ENCODE assay signal across 9 cellular contexts in the genomic region with DNA sequence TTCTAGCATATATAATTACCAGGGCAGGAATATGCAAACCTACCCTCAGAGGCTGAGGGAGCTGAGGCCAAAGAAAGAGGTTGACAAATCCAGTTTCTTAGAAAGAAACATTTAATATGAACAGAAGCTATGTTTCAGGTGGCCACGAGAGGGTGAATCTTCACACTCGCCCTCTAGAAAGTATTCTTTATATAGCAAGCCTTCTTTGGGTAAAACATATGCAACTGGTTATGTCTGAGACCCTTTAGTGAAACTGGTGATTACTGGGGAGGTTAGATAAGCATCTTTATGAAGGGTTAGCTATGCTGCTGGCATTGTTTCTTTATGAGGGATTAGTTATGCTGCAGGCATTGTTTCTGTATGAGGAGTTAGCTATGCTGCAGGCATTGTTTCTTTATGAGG. TPM values are rescaled to one million over a fixed set of nuclear protein-coding genes. Genes with fewer than 3 reads are reported as not detected.
DNase-seq lines count a peak whose midpoint lies in the region; ATAC-seq, FAIRE-seq and TF ChIP-seq lines count a peak whose summit lies in the region.
"Had no signal": no experiment of that assay in that cellular context is flagged by ENCODE, and none has a peak within 500 bp of the region (broad histone marks: within the 10 kb centered on the region; RNA-seq: fewer than 3 reads in every experiment).

No MANE protein-coding gene starts in this region.

- no peak overlapping the region for H3K4me3 ChIP-seq in AG04450 (ENCODE audit: low read depth, low read length)

- DNase-seq in AG04450 (ENCODE audit: low read depth, low spot score) (no peak), RCC 7860 (ENCODE audit: low spot score) (no peak), head of caudate nucleus (peak in 30 of 42 donors; percentile 5 to 69 (median 32))
- DNase-seq in stimulated activated naive CD4-positive, alpha-beta T cell (lab: John Stamatoyannopoulos, UW) = no peak
- DNase-seq in effector CD8-positive, alpha-beta T cell (lab: John Stamatoyannopoulos, UW) = no peak
- DNase-seq: activated CD4-positive, alpha-beta T cell treated with anti-CD3 and anti-CD28 coated beads for 36 hours had no signal

- intact Hi-C loops in head of caudate nucleus (cut with DNase I) = no loop called here

- peak; percentile 35 for TF ChIP-seq CTCF in AG04450 (IDR thresholded peaks at IDR 0.05; ENCODE audit: low read depth, low read length)
- TF ChIP-seq CTCF in GM12874 (IDR thresholded peaks at IDR 0.05; ENCODE audit: insufficient read depth, low read depth, low read length) = peak; percentile 34; the same call in 1 of the 2 replicates

- H3K27ac ChIP-seq in AG04450 (ENCODE audit: low read depth, low read length) = no peak overlapping the region

- H3K9me3 ChIP-seq in AG04450 (ENCODE audit: control insufficient read depth, insufficient read depth, low read length) = no peaks in the 10 kb centered on the region; the same call in 1 of the 2 replicates

- FAIRE-seq in RCC 7860 (lab: Jason Lieb, UNC) = peak; percentile 24

- ATAC-seq in GM18867 (IDR thresholded peaks at IDR 0.05; ENCODE audit: unreplicated experiment) (no peak), HG02763 (IDR thresholded peaks at IDR 0.05; ENCODE audit: unreplicated experiment) (no peak)
- ATAC-seq: activated CD4-positive, alpha-beta T cell treated with anti-CD3 and anti-CD28 coated beads for 36 hours had no signal

- H3K27me3 ChIP-seq in AG04450 (ENCODE audit: control insufficient read depth, insufficient read depth, low read length) = no peaks in the 10 kb centered on the region

- CTCF ChIA-PET in AG04450 (lab: Charles Lee) = interaction anchor here (0.6 to 1.2 kb wide), 4 partner anchors 15 to 414 kb away, joined by 3 to 4 read pairs (median 3); no protein-coding TSS in a partner anchor

- POLR2A ChIA-PET in AG04450 (lab: Yijun Ruan, JAX) = no interaction called here

RNA-seq across cellular contexts. Expression of a gene that starts 50.7 kb away (rescaled TPM):
- polyA plus RNA-seq in AG04450 (2011; rRNA removed) = not detected in 2 replicates
- polyA minus RNA-seq in AG04450 (2011; rRNA and poly(A)+ RNA removed) = not detected in 2 replicates

Comparison
In these comparisons a context has a peak if more than half of its experiments do, and no peak if none do; other contexts are left out.
1. DNase-seq: peak in head of caudate nucleus (30 of 42); none in AG04450 (single experiment), RCC 7860 (single experiment), stimulated activated naive CD4-positive, alpha-beta T cell (0 of 6) and effector CD8-positive, alpha-beta T cell (single experiment).